In the genomic region with DNA sequence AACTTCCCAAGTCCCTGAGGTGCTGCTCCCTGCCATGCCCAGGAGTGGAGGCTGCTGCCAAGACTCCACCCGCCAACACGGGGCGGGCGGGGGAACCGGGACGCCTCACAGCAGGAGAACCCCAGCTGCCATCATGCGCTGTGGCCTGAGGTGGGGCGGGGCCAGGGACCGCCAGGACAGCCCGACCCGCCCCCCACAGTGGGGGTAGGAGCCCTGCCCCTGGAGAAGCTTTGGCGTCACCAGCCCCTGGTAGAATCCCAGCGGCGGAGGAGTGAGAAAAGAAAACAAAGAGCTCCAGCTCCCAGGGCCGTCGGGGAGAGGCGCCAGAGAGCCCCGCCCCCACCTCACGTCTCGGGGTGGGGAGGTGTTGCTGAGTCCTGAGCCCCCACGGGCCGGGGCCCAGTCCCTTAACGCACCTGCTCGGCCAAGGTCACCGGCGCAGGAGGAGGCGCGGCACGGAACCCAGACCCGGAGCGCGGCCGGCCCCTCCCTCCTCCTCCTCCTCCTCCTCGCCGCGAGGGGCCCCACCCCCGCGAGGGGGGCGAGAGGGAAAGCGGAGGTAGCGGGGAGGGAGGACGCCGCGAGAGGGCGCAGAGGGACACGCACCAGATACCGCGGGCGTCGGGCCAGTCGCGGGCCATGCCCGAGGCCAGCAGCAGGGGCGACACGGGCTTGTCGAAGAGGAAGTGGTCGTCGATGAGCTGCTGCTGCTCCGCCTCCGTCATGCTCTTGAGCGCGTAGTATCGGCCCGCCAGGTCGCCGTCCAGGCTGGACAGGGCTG, we compare ENCODE assay signal across 8 cellular contexts. TPM values are rescaled to one million over a fixed set of nuclear protein-coding genes. Genes with fewer than 3 reads are reported as not detected.
DNase-seq lines count a peak whose midpoint lies in the region; ATAC-seq and TF ChIP-seq lines count a peak whose summit lies in the region.

No MANE protein-coding gene starts in this region.

- TF ChIP-seq CTCF in fibroblast of pulmonary artery (IDR thresholded peaks at IDR 0.05; ENCODE audit: low read length, missing control alignments) (peak; percentile 19), nephron (IDR thresholded peaks at IDR 0.05; ENCODE audit: unreplicated experiment in 3 of 3) (peak; percentile 43 to 60 (median 46))

- peak; percentile 93 for DNase-seq in DMS53 (lab: John Stamatoyannopoulos, UW)
- DNase-seq in HT1080 (ENCODE audit: low read depth), result peak; percentile 70
- DNase-seq in OCI-M1 (lab: John Stamatoyannopoulos, UW), result peak; percentile 93
- peak; percentile 52 for DNase-seq in fibroblast of pulmonary artery (ENCODE audit: low read depth)
- DNase-seq in superior temporal gyrus (ENCODE audit: extremely low spot score), result peak; percentile 80
- no peak for DNase-seq in HPDE6-E6E7 (ENCODE audit: extremely low spot score)

- H3K4me3 ChIP-seq in fibroblast of pulmonary artery (replicated peaks; ENCODE audit: low read depth, low read length), result peak overlapping the region; percentile 39

- no peaks in the 10 kb centered on the region for H3K9me3 Mint-ChIP-seq in activated T-helper 17 cell treated with anti-CD3 and anti-CD28 coated beads, Interleukin-2, amount 50 U/mL, for 72 hours
- no peaks in the 10 kb centered on the region for H3K9me3 Mint-ChIP-seq in nephron

- H3K36me3 Mint-ChIP-seq in activated T-helper 17 cell treated with anti-CD3 and anti-CD28 coated beads, Interleukin-2, amount 50 U/mL, for 72 hours (ENCODE audit: low read depth), result no peaks in the 10 kb centered on the region
- peaks cover 8% of the 10 kb centered on the region for H3K36me3 Mint-ChIP-seq in nephron (ENCODE audit: low read depth)

- H3K4me1 Mint-ChIP-seq in activated T-helper 17 cell treated with anti-CD3 and anti-CD28 coated beads, Interleukin-2, amount 50 U/mL, for 72 hours, result peaks cover 5% of the 10 kb centered on the region
- peaks cover 63% of the 10 kb centered on the region for H3K4me1 Mint-ChIP-seq in nephron

- peak; percentile 62 for ATAC-seq in activated T-helper 17 cell treated with anti-CD3 and anti-CD28 coated beads, Interleukin-2, amount 50 U/mL, for 72 hours (replicated peaks)

- peak overlapping the region; percentile 27 for H3K4me3 Mint-ChIP-seq in activated T-helper 17 cell treated with anti-CD3 and anti-CD28 coated beads, Interleukin-2, amount 50 U/mL, for 72 hours
- H3K4me3 Mint-ChIP-seq in nephron, result peak overlapping the region; percentile 72 to 91 (median 73)

- no peak overlapping the region for H3K27ac Mint-ChIP-seq in activated T-helper 17 cell treated with anti-CD3 and anti-CD28 coated beads, Interleukin-2, amount 50 U/mL, for 72 hours
- H3K27ac Mint-ChIP-seq in nephron, result peak overlapping the region in 1 of 3 experiments; percentile 42

- no peaks in the 10 kb centered on the region for H3K27me3 Mint-ChIP-seq in activated T-helper 17 cell treated with anti-CD3 and anti-CD28 coated beads, Interleukin-2, amount 50 U/mL, for 72 hours
- H3K27me3 Mint-ChIP-seq in nephron (ENCODE audit: low read depth), result peaks cover 27% of the 10 kb centered on the region

RNA-seq across cellular contexts. Expression of gene CKB, which starts 1.8 kb away (rescaled TPM):
- 5.9 and 6.9 TPM in 2 replicates for total RNA-seq in HT1080 (2014; rRNA removed; shearing (Covaris generic))
- polyA plus RNA-seq in HT1080 (2015; cell fraction: cytosol; rRNA removed), result 13.2 and 22.8 TPM in 2 replicates
- 7.5 and 9.2 TPM in 2 replicates for polyA plus RNA-seq in HT1080 (2015; cell fraction: nucleus; rRNA removed)
- total RNA-seq in activated T-helper 17 cell treated with anti-CD3 and anti-CD28 coated beads, Interleukin-2, amount 50 U/mL, for 72 hours, result 10 to 100 TPM in 1 of 2 donors, 1 to 10 TPM in 1; 4.5 to 13.4 TPM

RNA-seq across cellular contexts. Expression of gene TRMT61A, which starts 8.1 kb away (rescaled TPM):
- 29.0 and 34.1 TPM in 2 replicates for total RNA-seq in HT1080 (2014; rRNA removed; shearing (Covaris generic))
- 14.8 and 17.7 TPM in 2 replicates for polyA plus RNA-seq in HT1080 (2015; cell fraction: cytosol; rRNA removed)
- polyA plus RNA-seq in HT1080 (2015; cell fraction: nucleus; rRNA removed), result 23.7 and 24.2 TPM in 2 replicates
- 10 to 100 TPM in 1 of 2 donors, 1 to 10 TPM in 1; 7.0 to 17.2 TPM for total RNA-seq in activated T-helper 17 cell treated with anti-CD3 and anti-CD28 coated beads, Interleukin-2, amount 50 U/mL, for 72 hours

RNA-seq across cellular contexts. Expression of gene BAG5, which starts 41.6 kb away (rescaled TPM):
- total RNA-seq in HT1080 (2014; rRNA removed; shearing (Covaris generic)), result 19.7 and 23.8 TPM in 2 replicates
- polyA plus RNA-seq in HT1080 (2015; cell fraction: cytosol; rRNA removed), result 18.3 and 20.9 TPM in 2 replicates
- 13.4 and 14.0 TPM in 2 replicates for polyA plus RNA-seq in HT1080 (2015; cell fraction: nucleus; rRNA removed)
- 10 to 100 TPM; 21.0 to 33.2 TPM for total RNA-seq in activated T-helper 17 cell treated with anti-CD3 and anti-CD28 coated beads, Interleukin-2, amount 50 U/mL, for 72 hours

RNA-seq across cellular contexts. Expression of gene COA8, which starts 41.9 kb away (rescaled TPM):
- 24.0 and 50.6 TPM in 2 replicates for total RNA-seq in HT1080 (2014; rRNA removed; shearing (Covaris generic))
- polyA plus RNA-seq in HT1080 (2015; cell fraction: cytosol; rRNA removed), result 37.7 and 45.1 TPM in 2 replicates
- 13.8 and 15.8 TPM in 2 replicates for polyA plus RNA-seq in HT1080 (2015; cell fraction: nucleus; rRNA removed)
- total RNA-seq in activated T-helper 17 cell treated with anti-CD3 and anti-CD28 coated beads, Interleukin-2, amount 50 U/mL, for 72 hours, result 10 to 100 TPM; 30.9 to 39.9 TPM
